Comparison of ENCODE assay signal across 15 cellular contexts in genomic region chr3:121531269-121531668, GRCh38. TPM values are rescaled to one million over a fixed set of nuclear protein-coding genes. Genes with fewer than 3 reads are reported as not detected.
"Had no signal": no experiment of that assay in that cellular context is flagged by ENCODE, and none has a peak within 500 bp of the region (broad histone marks: within the 10 kb centered on the region; RNA-seq: fewer than 3 reads in every experiment).

No MANE protein-coding gene starts in this region.

- H3K27me3 ChIP-seq: brain microvascular endothelial cell, sigmoid colon had no signal

- H3K4me3 Mint-ChIP-seq: central memory CD8-positive, alpha-beta T cell; natural killer cell treated with Interleukin-12 subunit alpha and Interleukin-12 subunit beta and Interleukin-15 and Interleukin-18, amount 100 ng/mL, for 72 hours had no signal

- H3K9me3 Mint-ChIP-seq: central memory CD8-positive, alpha-beta T cell; natural killer cell treated with Interleukin-12 subunit alpha and Interleukin-12 subunit beta and Interleukin-15 and Interleukin-18, amount 100 ng/mL, for 72 hours had no signal

- H3K9me3 ChIP-seq: lower lobe of right lung, sigmoid colon had no signal

- H3K4me1 ChIP-seq: lower lobe of right lung, sigmoid colon had no signal

- H3K4me3 ChIP-seq: coronary artery, lower lobe of right lung, sigmoid colon had no signal

- H3K27ac ChIP-seq: brain microvascular endothelial cell, coronary artery, lower lobe of right lung, sigmoid colon had no signal

- H3K27ac Mint-ChIP-seq: natural killer cell treated with Interleukin-12 subunit alpha and Interleukin-12 subunit beta and Interleukin-15 and Interleukin-18, amount 100 ng/mL, for 72 hours had no signal

- H3K36me3 ChIP-seq: brain microvascular endothelial cell, lower lobe of right lung, sigmoid colon had no signal

- H3K27me3 Mint-ChIP-seq: central memory CD8-positive, alpha-beta T cell; natural killer cell treated with Interleukin-12 subunit alpha and Interleukin-12 subunit beta and Interleukin-15 and Interleukin-18, amount 100 ng/mL, for 72 hours had no signal

- DNase-seq: activated CD4-positive, alpha-beta T cell treated with anti-CD3 and anti-CD28 coated beads, Interleukin-2, amount 50 U/mL, for 1 hour; activated naive CD4-positive, alpha-beta T cell; aorta; brain microvascular endothelial cell; erythroblast; lower lobe of right lung; sigmoid colon; stimulated activated CD4-positive, alpha-beta T cell treated with anti-CD3 and anti-CD28 coated beads, Interleukin-4, amount 100 ng/mL, for 4 hours; stimulated activated naive CD4-positive, alpha-beta T cell had no signal

- ATAC-seq: lower lobe of right lung; natural killer cell treated with Interleukin-12 subunit alpha and Interleukin-12 subunit beta and Interleukin-15 and Interleukin-18, amount 100 ng/mL, for 72 hours had no signal

- H3K36me3 Mint-ChIP-seq: natural killer cell treated with Interleukin-12 subunit alpha and Interleukin-12 subunit beta and Interleukin-15 and Interleukin-18, amount 100 ng/mL, for 72 hours had no signal

- H3K4me1 Mint-ChIP-seq: central memory CD8-positive, alpha-beta T cell had no signal

RNA-seq across cellular contexts. Expression of gene ARGFX, which starts 36.5 kb away (rescaled TPM):
- total RNA-seq: activated CD8-positive, alpha-beta memory T cell treated with anti-CD3 and anti-CD28 coated beads for 36 hours; aorta; frontal cortex; lower lobe of right lung; natural killer cell treated with Interleukin-12 subunit alpha and Interleukin-12 subunit beta and Interleukin-15 and Interleukin-18, amount 100 ng/mL, for 72 hours; sigmoid colon; ureter had no signal
